In the genomic region with DNA sequence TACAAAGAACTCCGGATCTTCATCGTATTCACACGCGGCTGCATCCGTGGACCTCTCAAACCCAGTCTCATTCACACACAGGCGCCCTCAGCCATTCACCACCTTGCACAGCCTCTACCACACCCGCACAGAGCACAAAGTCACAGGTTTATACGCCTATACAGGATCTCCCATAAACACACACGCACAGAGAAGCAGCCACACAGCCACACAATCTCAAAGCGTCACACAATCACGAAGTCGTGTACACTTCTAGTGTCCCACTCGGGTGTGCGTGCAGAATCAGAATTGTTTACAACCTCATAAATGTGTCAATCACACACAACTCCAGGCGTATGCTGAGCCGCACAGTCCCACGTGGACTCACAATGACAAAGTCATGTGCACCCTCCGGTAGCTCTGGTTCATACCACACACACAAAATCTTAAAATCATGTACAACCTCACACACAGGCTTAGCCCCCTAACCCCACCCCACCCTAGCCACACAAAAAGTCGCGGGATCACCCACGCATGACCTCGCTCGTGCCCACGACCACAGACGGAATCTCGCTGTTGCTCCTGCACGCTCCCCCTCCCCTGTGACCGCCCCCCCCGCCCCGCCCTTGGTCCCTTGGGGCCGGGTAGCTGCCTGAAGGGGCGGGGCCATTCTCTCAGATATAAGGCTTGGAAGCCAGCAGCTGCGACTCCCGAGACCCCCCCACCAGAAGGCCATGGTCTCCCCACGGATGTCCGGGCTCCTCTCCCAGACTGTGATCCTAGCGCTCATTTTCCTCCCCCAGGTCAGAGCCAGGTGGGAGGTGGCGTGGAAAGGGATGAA, we compare ENCODE assay signal across 8 cellular contexts. TPM values are rescaled to one million over a fixed set of nuclear protein-coding genes. Genes with fewer than 3 reads are reported as not detected.
A peak's percentile ranks its signal among the peaks of the same experiment; 100 is the strongest.
DNase-seq lines count a peak whose midpoint lies in the region; ATAC-seq and TF ChIP-seq lines count a peak whose summit lies in the region.

A gene with protein sequence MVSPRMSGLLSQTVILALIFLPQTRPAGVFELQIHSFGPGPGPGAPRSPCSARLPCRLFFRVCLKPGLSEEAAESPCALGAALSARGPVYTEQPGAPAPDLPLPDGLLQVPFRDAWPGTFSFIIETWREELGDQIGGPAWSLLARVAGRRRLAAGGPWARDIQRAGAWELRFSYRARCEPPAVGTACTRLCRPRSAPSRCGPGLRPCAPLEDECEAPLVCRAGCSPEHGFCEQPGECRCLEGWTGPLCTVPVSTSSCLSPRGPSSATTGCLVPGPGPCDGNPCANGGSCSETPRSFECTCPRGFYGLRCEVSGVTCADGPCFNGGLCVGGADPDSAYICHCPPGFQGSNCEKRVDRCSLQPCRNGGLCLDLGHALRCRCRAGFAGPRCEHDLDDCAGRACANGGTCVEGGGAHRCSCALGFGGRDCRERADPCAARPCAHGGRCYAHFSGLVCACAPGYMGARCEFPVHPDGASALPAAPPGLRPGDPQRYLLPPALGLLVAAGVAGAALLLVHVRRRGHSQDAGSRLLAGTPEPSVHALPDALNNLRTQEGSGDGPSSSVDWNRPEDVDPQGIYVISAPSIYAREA (plus strand): TSS at position 686 of the 820 bp plus-strand sequence. CDS start 28 bp downstream, at position 714.

- peaks cover 18% of the 10 kb centered on the region for H3K4me1 Mint-ChIP-seq in activated T-cell treated with anti-CD3 and anti-CD28 coated beads, Interleukin-2, amount 50 U/mL, for 4 hours (ENCODE audit: low read depth)

- H3K4me1 ChIP-seq in right lobe of liver (peaks cover 0 to 4% (median 0%) of the 10 kb centered on the region in 4 donors), tibial artery (peaks cover 0 to 25% (median 17%) of the 10 kb centered on the region in 4 donors)

- under 1% methylated on average over 31 of the region's 38 CpGs for WGBS in right lobe of liver (ENCODE audit: insufficient coverage, low coverage, low lambda C conversion rate, missing lambda C conversion rate)

- TF ChIP-seq CTCF in right lobe of liver (IDR thresholded peaks at IDR 0.05) = no peak
- TF ChIP-seq CTCF in tibial artery (IDR thresholded peaks at IDR 0.05) = no peak

- H3K4me3 ChIP-seq in GM08714 (ENCODE audit: low read length) (peak within 1 kb of the TSS; percentile 43), right lobe of liver (no peak within 1 kb of the TSS), tibial artery (no peak within 1 kb of the TSS)

- H3K27me3 ChIP-seq in right lobe of liver (peaks cover 0 to 13% of the 10 kb centered on the region in 2 donors), tibial artery (peaks cover 0 to 69% of the 10 kb centered on the region in 2 donors)

- peak within 1 kb of the TSS; percentile 69 for H3K4me3 Mint-ChIP-seq in activated T-cell treated with anti-CD3 and anti-CD28 coated beads, Interleukin-2, amount 50 U/mL, for 4 hours

- H3K27me3 Mint-ChIP-seq in activated T-cell treated with anti-CD3 and anti-CD28 coated beads, Interleukin-2, amount 50 U/mL, for 4 hours (ENCODE audit: low read depth) = peaks cover 51% of the 10 kb centered on the region

- no peaks in the 10 kb centered on the region for H3K36me3 ChIP-seq in right lobe of liver
- H3K36me3 ChIP-seq in tibial artery = no peaks in the 10 kb centered on the region

- no peaks in the 10 kb centered on the region for H3K9me3 ChIP-seq in right lobe of liver
- no peaks in the 10 kb centered on the region for H3K9me3 ChIP-seq in tibial artery

- DNase-seq in NCI-H2081 (lab: John Stamatoyannopoulos, UW) = peak; percentile 72 to 80
- DNase-seq in activated T-cell treated with anti-CD3 and anti-CD28 coated beads, Interleukin-2, amount 50 U/mL, for 4 hours = no peak
- no peak for DNase-seq in right lobe of liver
- DNase-seq in mucosa of gallbladder (ENCODE audit: low spot score) = no peak
- DNase-seq in tibial artery = no peak

- peak; percentile 38 to 44 for ATAC-seq in activated T-cell treated with anti-CD3 and anti-CD28 coated beads, Interleukin-2, amount 50 U/mL, for 4 hours
- ATAC-seq in right lobe of liver = peak in 3 of 4 donors; percentile 5 to 20 (median 12)
- ATAC-seq in HG02885 (IDR thresholded peaks at IDR 0.05; ENCODE audit: poor library complexity, unreplicated experiment) = no peak
- ATAC-seq in HG02763 (IDR thresholded peaks at IDR 0.05; ENCODE audit: unreplicated experiment) = no peak

- no peak for TF ChIP-seq POLR2A in right lobe of liver (IDR thresholded peaks at IDR 0.05)

- H3K27ac ChIP-seq in right lobe of liver (no peak within 1 kb of the TSS), tibial artery (no peak within 1 kb of the TSS)

- H3K36me3 Mint-ChIP-seq in activated T-cell treated with anti-CD3 and anti-CD28 coated beads, Interleukin-2, amount 50 U/mL, for 4 hours (ENCODE audit: insufficient read depth) = no peaks in the 10 kb centered on the region

- intact Hi-C loops in right lobe of liver (cut with DNase I) = no loop called here
- intact Hi-C loops in tibial artery (cut with DNase I; ENCODE audit: low total_unique reads) = no loop called here

- no peaks in the 10 kb centered on the region for H3K9me3 Mint-ChIP-seq in activated T-cell treated with anti-CD3 and anti-CD28 coated beads, Interleukin-2, amount 50 U/mL, for 4 hours

RNA-seq across cellular contexts. Expression of the gene that starts here (rescaled TPM):
- total RNA-seq in activated T-cell treated with anti-CD3 and anti-CD28 coated beads, Interleukin-2, amount 50 U/mL, for 4 hours = 1 to 10 TPM; 1.7 to 3.3 (median 1.7) TPM
- total RNA-seq in right lobe of liver = not detected
- total RNA-seq in mucosa of gallbladder = not detected

Comparison
In these comparisons a context has a peak if more than half of its experiments do, and no peak if none do; other contexts are left out.
1. Peak in ATAC-seq in right lobe of liver; RNA of the gene not detected or under 1 TPM.
2. DNase-seq: peak in NCI-H2081 (2 of 2); none in activated T-cell treated with anti-CD3 and anti-CD28 coated beads, Interleukin-2, amount 50 U/mL, for 4 hours (single experiment), right lobe of liver (0 of 3), mucosa of gallbladder (single experiment) and tibial artery (0 of 2).
3. ATAC-seq: peak in activated T-cell treated with anti-CD3 and anti-CD28 coated beads, Interleukin-2, amount 50 U/mL, for 4 hours (2 of 2); none in HG02885 (single experiment) and HG02763 (single experiment).